Comparison of ENCODE assay signal across 2 cellular contexts in genomic region chr17:61568219-61569072, GRCh38.
TF ChIP-seq lines count a peak whose summit lies in the region.

No MANE protein-coding gene starts in this region.

TF ChIP-seq in A549, 52 proteins besides CTCF, POLR2A, EP300 and RAD21 (continued from another document and continues in another):
- TF ChIP-seq, protein P1, sequence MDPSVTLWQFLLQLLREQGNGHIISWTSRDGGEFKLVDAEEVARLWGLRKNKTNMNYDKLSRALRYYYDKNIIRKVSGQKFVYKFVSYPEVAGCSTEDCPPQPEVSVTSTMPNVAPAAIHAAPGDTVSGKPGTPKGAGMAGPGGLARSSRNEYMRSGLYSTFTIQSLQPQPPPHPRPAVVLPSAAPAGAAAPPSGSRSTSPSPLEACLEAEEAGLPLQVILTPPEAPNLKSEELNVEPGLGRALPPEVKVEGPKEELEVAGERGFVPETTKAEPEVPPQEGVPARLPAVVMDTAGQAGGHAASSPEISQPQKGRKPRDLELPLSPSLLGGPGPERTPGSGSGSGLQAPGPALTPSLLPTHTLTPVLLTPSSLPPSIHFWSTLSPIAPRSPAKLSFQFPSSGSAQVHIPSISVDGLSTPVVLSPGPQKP (IDR thresholded peaks at IDR 0.05; ENCODE audit: low read depth, low read length): no peak
- TF ChIP-seq ZSCAN20 (CRISPR knock-in tag; IDR thresholded peaks at IDR 0.05): peak; percentile 27; the same call in 1 of the 2 replicates
- TF ChIP-seq ATOH8 (CRISPR knock-in tag; IDR thresholded peaks at IDR 0.05; ENCODE audit: low read depth): peak; percentile 78
- TF ChIP-seq FOSB (CRISPR knock-in tag; IDR thresholded peaks at IDR 0.05): peak; percentile 94; the same call in 1 of the 2 replicates
- peak; percentile 89 for TF ChIP-seq HOXA7 (CRISPR knock-in tag; IDR thresholded peaks at IDR 0.05)
- no peak for TF ChIP-seq NR3C1 (IDR thresholded peaks at IDR 0.05)
- peak; percentile 87; the same call in 1 of the 2 replicates for TF ChIP-seq HOXB13 (CRISPR knock-in tag; IDR thresholded peaks at IDR 0.05; ENCODE audit: low read depth)
- TF ChIP-seq PBX3 (IDR thresholded peaks at IDR 0.05): peak; percentile 67; the same call in 1 of the 2 replicates
- TF ChIP-seq SMC3 (IDR thresholded peaks at IDR 0.05): no peak
- peak; percentile 79; the same call in 1 of the 2 replicates for TF ChIP-seq HEYL (CRISPR knock-in tag; IDR thresholded peaks at IDR 0.05)
- no peak for TF ChIP-seq ESRRA (IDR thresholded peaks at IDR 0.05; ENCODE audit: borderline replicate concordance, low read length)
- TF ChIP-seq, protein P2, sequence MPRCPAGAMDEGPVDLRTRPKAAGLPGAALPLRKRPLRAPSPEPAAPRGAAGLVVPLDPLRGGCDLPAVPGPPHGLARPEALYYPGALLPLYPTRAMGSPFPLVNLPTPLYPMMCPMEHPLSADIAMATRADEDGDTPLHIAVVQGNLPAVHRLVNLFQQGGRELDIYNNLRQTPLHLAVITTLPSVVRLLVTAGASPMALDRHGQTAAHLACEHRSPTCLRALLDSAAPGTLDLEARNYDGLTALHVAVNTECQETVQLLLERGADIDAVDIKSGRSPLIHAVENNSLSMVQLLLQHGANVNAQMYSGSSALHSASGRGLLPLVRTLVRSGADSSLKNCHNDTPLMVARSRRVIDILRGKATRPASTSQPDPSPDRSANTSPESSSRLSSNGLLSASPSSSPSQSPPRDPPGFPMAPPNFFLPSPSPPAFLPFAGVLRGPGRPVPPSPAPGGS (IDR thresholded peaks at IDR 0.05): peak; percentile 96
- no peak for TF ChIP-seq TFCP2L1 (CRISPR knock-in tag; IDR thresholded peaks at IDR 0.05)
- TF ChIP-seq HOXB5 (CRISPR knock-in tag; IDR thresholded peaks at IDR 0.05): peak; percentile 91
- peak; percentile 99 for TF ChIP-seq JUNB (IDR thresholded peaks at IDR 0.05)
- no peak for TF ChIP-seq ZC3H11A (IDR thresholded peaks at IDR 0.05)
- TF ChIP-seq ZFP36 (IDR thresholded peaks at IDR 0.05; ENCODE audit: borderline replicate concordance, partially characterized antibody): peak; percentile 80
- no peak for TF ChIP-seq REST (IDR thresholded peaks at IDR 0.05)
- peak; percentile 99 for TF ChIP-seq MAFK (IDR thresholded peaks at IDR 0.05; ENCODE audit: partially characterized antibody)
- peak; percentile 88; the same call in 1 of the 2 replicates for TF ChIP-seq EHF (CRISPR knock-in tag; IDR thresholded peaks at IDR 0.05)
- TF ChIP-seq HES2 (IDR thresholded peaks at IDR 0.05): no peak
- TF ChIP-seq POLR2AphosphoS2 (conservative IDR thresholded peaks at IDR 0.05; ENCODE audit: low read length): no peak
- peak; percentile 98 for TF ChIP-seq FOXS1 (CRISPR knock-in tag; IDR thresholded peaks at IDR 0.05)
- 0 out of 2 replicates have a peak, but pooled peaks have one; percentile 20 for TF ChIP-seq BHLHE40 (IDR thresholded peaks at IDR 0.05; ENCODE audit: low read depth, low read length)
- peak; percentile 86 for TF ChIP-seq ZNF302 (CRISPR knock-in tag; IDR thresholded peaks at IDR 0.05)

TF ChIP-seq in HCT116, 20 proteins besides CTCF, POLR2A, EP300 and RAD21 (continued from another document):
- peak; percentile 31; the same call in 1 of the 2 replicates for TF ChIP-seq ATF3 (IDR thresholded peaks at IDR 0.05)
- peak; percentile 99 for TF ChIP-seq JUND (IDR thresholded peaks at IDR 0.05)
- no peak for TF ChIP-seq YY1 (IDR thresholded peaks at IDR 0.05; ENCODE audit: extremely low read depth, insufficient replicate concordance, low read depth, low read length)
- TF ChIP-seq ZFX (IDR thresholded peaks at IDR 0.05): no peak
- peak; percentile 92 for TF ChIP-seq CEBPB (IDR thresholded peaks at IDR 0.05; ENCODE audit: low read depth)
- no peak for TF ChIP-seq EZH2 (IDR thresholded peaks at IDR 0.05)
- peak; percentile 97 for TF ChIP-seq FOSL1 (IDR thresholded peaks at IDR 0.05; ENCODE audit: low read depth)
- TF ChIP-seq REST (IDR thresholded peaks at IDR 0.05; ENCODE audit: low read depth): no peak
- no peak for TF ChIP-seq TCF7L2 (IDR thresholded peaks at IDR 0.05; ENCODE audit: borderline replicate concordance, extremely low read depth, insufficient read depth, insufficient read length)
- TF ChIP-seq POLR2AphosphoS5 (IDR thresholded peaks at IDR 0.05; ENCODE audit: low read depth, low read length): peak; percentile 43; the same call in 1 of the 2 replicates
- no peak for TF ChIP-seq EZH2phosphoT487 (IDR thresholded peaks at IDR 0.05; ENCODE audit: borderline replicate concordance)
